ENCODE assay signal across 8 cellular contexts in genomic region chr17:81346090-81346907, GRCh38. TPM values are rescaled to one million over a fixed set of nuclear protein-coding genes. Genes with fewer than 3 reads are reported as not detected.
DNase-seq lines count a peak whose midpoint lies in the region; ATAC-seq and TF ChIP-seq lines count a peak whose summit lies in the region.

No MANE protein-coding gene starts in this region.

- H3K9ac ChIP-seq in adipocyte (ENCODE audit: low read length) = peak overlapping the region; percentile 92

- H3K27me3 ChIP-seq in adipocyte (replicated peaks; ENCODE audit: control insufficient read depth, insufficient read depth, low read length) (no peaks in the 10 kb centered on the region), tibial nerve (no peaks in the 10 kb centered on the region)

- peak; percentile 99 for DNase-seq in GM03348 (ENCODE audit: low spot score)
- peak; percentile 70 for DNase-seq in NCI-H1417 treated with DMSO at 0.1 percent for 48 hours (lab: John Stamatoyannopoulos, UW)
- DNase-seq in SW480 (ENCODE audit: low spot score) = peak; percentile 91
- peak; percentile 99 for DNase-seq in adipocyte (ENCODE audit: low read depth)
- DNase-seq in cardiac septum (ENCODE audit: low spot score) = peak; percentile 99
- peak; percentile 96 for DNase-seq in pons (ENCODE audit: low spot score)
- DNase-seq in tibial nerve (ENCODE audit: low spot score in 2 of 2) = peak; percentile 98 to 99

- peak; percentile 94 to 96 for TF ChIP-seq POLR2A in tibial nerve (IDR thresholded peaks at IDR 0.05)

- peak overlapping the region; percentile 88 for H3K4me3 ChIP-seq in adipocyte (ENCODE audit: low read length)
- H3K4me3 ChIP-seq in tibial nerve = peak overlapping the region; percentile 34 to 82 (median 68)

- H3K36me3 ChIP-seq in adipocyte (ENCODE audit: control insufficient read depth, insufficient read depth, low read length, severe bottlenecking) (no peaks in the 10 kb centered on the region), tibial nerve (no peaks in the 10 kb centered on the region)

- intact Hi-C loops in cardiac septum (cut with DNase I) = no loop called here

- TF ChIP-seq CTCF in tibial nerve (IDR thresholded peaks at IDR 0.05) = peak in 2 of 5 experiments; percentile 22 to 23

- 0 to 3% methylated on average over 5 to 49 of the region's 91 CpGs for WGBS in tibial nerve, 2 donors

- peak; percentile 64 to 96 for TF ChIP-seq EP300 in tibial nerve (IDR thresholded peaks at IDR 0.05)

- H3K9me3 ChIP-seq in adipocyte (ENCODE audit: control insufficient read depth, low read length) (no peaks in the 10 kb centered on the region), tibial nerve (no peaks in the 10 kb centered on the region)

- peak overlapping the region; percentile 78 to 98 (median 85) for H3K27ac ChIP-seq in tibial nerve

- peak; percentile 49 for ATAC-seq in HG02623 (IDR thresholded peaks at IDR 0.05; ENCODE audit: unreplicated experiment)

- H3K4me1 ChIP-seq in adipocyte (ENCODE audit: control insufficient read depth, insufficient read depth, low read length) (peaks cover 11% of the 10 kb centered on the region), tibial nerve (peaks cover 0 to 28% (median 13%) of the 10 kb centered on the region in 4 donors)

RNA-seq across cellular contexts. Expression of gene BAHCC1, which starts 49.0 kb away (rescaled TPM):
- total RNA-seq in cardiac septum (13.5 TPM), tibial nerve (10 to 100 TPM; 15.1 to 38.7 (median 27.4) TPM)

RNA-seq across cellular contexts. Expression of gene SLC38A10, which starts 51.2 kb away (rescaled TPM):
- total RNA-seq in cardiac septum (36.0 TPM), tibial nerve (100 to 1,000 TPM in 2 of 4 donors, 10 to 100 TPM in 2; 80.0 to 149 (median 123) TPM)

Comparison
In these comparisons a context has a peak if more than half of its experiments do, and no peak if none do; other contexts are left out.
1. Peak in every context shown above with its lines: DNase-seq, ATAC-seq, H3K4me3 ChIP-seq and H3K27ac ChIP-seq.